In genomic region chr3:43621406-43621973, GRCh38 we compare ENCODE assay signal across 1 cellular context.
TF ChIP-seq lines count a peak whose summit lies in the region.

No MANE protein-coding gene starts in this region.

TF ChIP-seq in HepG2, 621 proteins besides CTCF, POLR2A, EP300 and RAD21 (continued from another document and continues in another):
- TF ChIP-seq E2F2 (CRISPR knock-in tag; IDR thresholded peaks at IDR 0.05; ENCODE audit: borderline replicate concordance) (no peak), RBFOX2 (IDR thresholded peaks at IDR 0.05; ENCODE audit: low read depth, low read length) (peak; percentile 63), HOXA9 (CRISPR knock-in tag; IDR thresholded peaks at IDR 0.05; ENCODE audit: borderline replicate concordance) (no peak), ZFX (CRISPR knock-in tag; IDR thresholded peaks at IDR 0.05; ENCODE audit: low read depth) (no peak), ZNF580 (CRISPR knock-in tag; IDR thresholded peaks at IDR 0.05; ENCODE audit: borderline replicate concordance, low read depth) (no peak), PHF8 (CRISPR knock-in tag; IDR thresholded peaks at IDR 0.05) (peak; percentile 78), ELF3 (CRISPR knock-in tag; IDR thresholded peaks at IDR 0.05) (no peak), AGO1 (IDR thresholded peaks at IDR 0.05; ENCODE audit: low read depth, low read length, poor library complexity, severe bottlenecking) (peak; percentile 44), PRPF4 (IDR thresholded peaks at IDR 0.05; ENCODE audit: low read depth, low read length, poor library complexity, severe bottlenecking) (no peak), ETV6 (CRISPR knock-in tag; conservative IDR thresholded peaks at IDR 0.05) (no peak), CBX1 (IDR thresholded peaks at IDR 0.05; ENCODE audit: low read depth) (no peak), MED8 (CRISPR knock-in tag; IDR thresholded peaks at IDR 0.05; ENCODE audit: insufficient replicate concordance) (no peak), ZNF512 (CRISPR knock-in tag; IDR thresholded peaks at IDR 0.05) (no peak), ZNF639 (CRISPR knock-in tag; conservative IDR thresholded peaks at IDR 0.05) (no peak), KDM4B (CRISPR knock-in tag; IDR thresholded peaks at IDR 0.05) (no peak), ZNF557 (CRISPR knock-in tag; IDR thresholded peaks at IDR 0.05) (no peak), ZGPAT (CRISPR knock-in tag; IDR thresholded peaks at IDR 0.05) (peak; percentile 54; the same call in 1 of the 2 replicates), ZNF430 (CRISPR knock-in tag; IDR thresholded peaks at IDR 0.05) (0 out of 2 replicates have a peak, but pooled peaks have one; percentile 11), TBX3 (IDR thresholded peaks at IDR 0.05; ENCODE audit: borderline replicate concordance) (no peak), MBD4 (IDR thresholded peaks at IDR 0.05; ENCODE audit: borderline replicate concordance, low read length) (no peak), ZNF296 (CRISPR knock-in tag; conservative IDR thresholded peaks at IDR 0.05) (no peak), BATF2 (CRISPR knock-in tag; IDR thresholded peaks at IDR 0.05) (no peak), NAIF1 (CRISPR knock-in tag; IDR thresholded peaks at IDR 0.05; ENCODE audit: borderline replicate concordance) (peak; percentile 44; the same call in 1 of the 2 replicates), KLF13 (CRISPR knock-in tag; IDR thresholded peaks at IDR 0.05) (0 out of 2 replicates have a peak, but pooled peaks have one; percentile 48), SMARCE1 (IDR thresholded peaks at IDR 0.05; ENCODE audit: borderline replicate concordance) (no peak), FLYWCH1 (CRISPR knock-in tag; IDR thresholded peaks at IDR 0.05) (no peak), ZNF644 (CRISPR knock-in tag; IDR thresholded peaks at IDR 0.05; ENCODE audit: low read depth) (no peak), NFIB (CRISPR knock-in tag; IDR thresholded peaks at IDR 0.05; ENCODE audit: borderline replicate concordance) (no peak), ZC3H13 (CRISPR knock-in tag; IDR thresholded peaks at IDR 0.05) (no peak), KDM5A (IDR thresholded peaks at IDR 0.05; ENCODE audit: borderline replicate concordance, low read length) (0 out of 2 replicates have a peak, but pooled peaks have one; percentile 27), ATF2 (CRISPR knock-in tag; IDR thresholded peaks at IDR 0.05) (no peak), FOXO1 (CRISPR knock-in tag; IDR thresholded peaks at IDR 0.05) (no peak), YY1 (IDR thresholded peaks at IDR 0.05; ENCODE audit: insufficient read depth, insufficient replicate concordance, low read depth, low read length) (no peak), ZNF800 (CRISPR knock-in tag; IDR thresholded peaks at IDR 0.05) (no peak), KAT7 (CRISPR knock-in tag; IDR thresholded peaks at IDR 0.05; ENCODE audit: borderline replicate concordance) (0 out of 2 replicates have a peak, but pooled peaks have one; percentile 47), ZNF205 (CRISPR knock-in tag; IDR thresholded peaks at IDR 0.05) (no peak), DNMT3B (CRISPR knock-in tag; conservative IDR thresholded peaks at IDR 0.05) (no peak), ZKSCAN8 (CRISPR knock-in tag; IDR thresholded peaks at IDR 0.05; ENCODE audit: borderline replicate concordance) (no peak), REPIN1 (CRISPR knock-in tag; IDR thresholded peaks at IDR 0.05; ENCODE audit: borderline replicate concordance, low read depth) (0 out of 2 replicates have a peak, but pooled peaks have one; percentile 17), ZNF766 (CRISPR knock-in tag; IDR thresholded peaks at IDR 0.05; ENCODE audit: borderline replicate concordance) (no peak), ZNF367 (CRISPR knock-in tag; IDR thresholded peaks at IDR 0.05; ENCODE audit: borderline replicate concordance) (no peak), UBTF (CRISPR knock-in tag; IDR thresholded peaks at IDR 0.05) (peak; percentile 63), ZNF891 (CRISPR knock-in tag; IDR thresholded peaks at IDR 0.05) (no peak), ZNF180 (CRISPR knock-in tag; IDR thresholded peaks at IDR 0.05; ENCODE audit: borderline replicate concordance, low read depth) (no peak), ARNT2 (CRISPR knock-in tag; IDR thresholded peaks at IDR 0.05; ENCODE audit: low read depth) (no peak), ZNF773 (CRISPR knock-in tag; IDR thresholded peaks at IDR 0.05; ENCODE audit: borderline replicate concordance) (no peak), NFATC3 (CRISPR knock-in tag; IDR thresholded peaks at IDR 0.05) (no peak), MAFF (IDR thresholded peaks at IDR 0.05; ENCODE audit: low read depth, low read length) (no peak), KAT8 (CRISPR knock-in tag; IDR thresholded peaks at IDR 0.05) (peak; percentile 4; the same call in 1 of the 2 replicates), ZNF281 (CRISPR knock-in tag; IDR thresholded peaks at IDR 0.05; ENCODE audit: borderline replicate concordance) (no peak), AGO2 (optimal IDR thresholded peaks at IDR 0.05; ENCODE audit: low read depth, low read length) (no peak), ZNF691 (CRISPR knock-in tag; IDR thresholded peaks at IDR 0.05; ENCODE audit: borderline replicate concordance, low read depth) (no peak), MAFK (conservative IDR thresholded peaks at IDR 0.05 in 1 of 2, IDR thresholded peaks at IDR 0.05 in 1 of 2; ENCODE audit: low read length in 2 of 2) (no peak), ZNF33B (CRISPR knock-in tag; IDR thresholded peaks at IDR 0.05) (no peak), FOXC1 (CRISPR knock-in tag; IDR thresholded peaks at IDR 0.05; ENCODE audit: borderline replicate concordance) (peak; percentile 77)
